In genomic region chr10:5528989-5529701, GRCh38 we compare ENCODE assay signal across 1 cellular context.
TF ChIP-seq lines count a peak whose summit lies in the region.

No MANE protein-coding gene starts in this region.

TF ChIP-seq in HepG2, 621 proteins besides CTCF, POLR2A, EP300 and RAD21 (continues in another document):
- TF ChIP-seq KLF11 (CRISPR knock-in tag; IDR thresholded peaks at IDR 0.05) (no peak), ZNF687 (CRISPR knock-in tag; IDR thresholded peaks at IDR 0.05) (peak; percentile 46; the same call in 1 of the 2 replicates), ZBTB3 (CRISPR knock-in tag; IDR thresholded peaks at IDR 0.05; ENCODE audit: borderline replicate concordance, low read depth) (no peak), ZFP1 (CRISPR knock-in tag; IDR thresholded peaks at IDR 0.05) (no peak), MBNL3 (CRISPR knock-in tag; conservative IDR thresholded peaks at IDR 0.05) (no peak), HNF1B (CRISPR knock-in tag; IDR thresholded peaks at IDR 0.05) (no peak), PRPF4 (IDR thresholded peaks at IDR 0.05; ENCODE audit: low read depth, low read length, poor library complexity, severe bottlenecking) (no peak), ATRX (CRISPR knock-in tag; IDR thresholded peaks at IDR 0.05; ENCODE audit: borderline replicate concordance) (no peak), ZHX2 (IDR thresholded peaks at IDR 0.05; ENCODE audit: low read depth) (no peak), ZHX2 (CRISPR knock-in tag; IDR thresholded peaks at IDR 0.05; ENCODE audit: borderline replicate concordance) (no peak), TBX2 (CRISPR knock-in tag; IDR thresholded peaks at IDR 0.05; ENCODE audit: borderline replicate concordance) (no peak), ZFP91 (CRISPR knock-in tag; IDR thresholded peaks at IDR 0.05; ENCODE audit: borderline replicate concordance) (no peak), ZNF281 (CRISPR knock-in tag; IDR thresholded peaks at IDR 0.05; ENCODE audit: borderline replicate concordance) (no peak), MYC (CRISPR knock-in tag; IDR thresholded peaks at IDR 0.05; ENCODE audit: borderline replicate concordance) (no peak), TAF15 (IDR thresholded peaks at IDR 0.05; ENCODE audit: low read depth, low read length, poor library complexity, severe bottlenecking) (no peak), HINFP (CRISPR knock-in tag; IDR thresholded peaks at IDR 0.05; ENCODE audit: low read depth) (no peak), ZNF598 (CRISPR knock-in tag; IDR thresholded peaks at IDR 0.05; ENCODE audit: borderline replicate concordance) (no peak), ZNF230 (CRISPR knock-in tag; IDR thresholded peaks at IDR 0.05) (no peak), DMTF1 (CRISPR knock-in tag; IDR thresholded peaks at IDR 0.05) (no peak), HDAC2 (CRISPR knock-in tag; IDR thresholded peaks at IDR 0.05) (no peak), REL (CRISPR knock-in tag; conservative IDR thresholded peaks at IDR 0.05) (0 out of 2 replicates have a peak, but pooled peaks have one; percentile 24), ZNF670 (CRISPR knock-in tag; IDR thresholded peaks at IDR 0.05; ENCODE audit: borderline replicate concordance) (no peak), ZNF768 (CRISPR knock-in tag; IDR thresholded peaks at IDR 0.05) (peak; percentile 25; the same call in 1 of the 2 replicates), DDIT3 (CRISPR knock-in tag; IDR thresholded peaks at IDR 0.05) (no peak), ZKSCAN8 (CRISPR knock-in tag; IDR thresholded peaks at IDR 0.05; ENCODE audit: borderline replicate concordance) (no peak), ZNF784 (CRISPR knock-in tag; IDR thresholded peaks at IDR 0.05; ENCODE audit: borderline replicate concordance) (no peak), ELK4 (CRISPR knock-in tag; IDR thresholded peaks at IDR 0.05; ENCODE audit: borderline replicate concordance) (no peak), ZUFSP (CRISPR knock-in tag; IDR thresholded peaks at IDR 0.05; ENCODE audit: borderline replicate concordance) (no peak)
